25 cellular contexts compared by ENCODE assay signal in the genomic region with DNA sequence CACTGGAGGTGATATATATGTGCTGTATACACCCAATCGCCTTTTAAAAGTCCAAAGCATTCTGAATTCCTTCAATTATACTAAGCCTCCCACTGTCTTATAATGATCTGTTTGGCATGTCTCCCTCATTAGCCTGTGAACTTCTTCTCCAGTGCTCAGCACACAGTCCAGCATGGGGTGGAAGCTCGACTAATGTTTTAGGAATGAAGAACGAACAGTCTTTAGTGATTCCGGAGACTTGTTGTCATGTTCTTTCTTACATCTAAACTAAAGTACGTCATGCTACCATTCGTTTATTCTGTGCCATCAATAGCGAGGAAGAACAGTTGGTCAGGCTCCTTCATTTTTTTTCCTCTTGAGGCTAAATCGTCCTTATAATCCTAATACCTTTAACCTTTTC. TPM values are rescaled to one million over a fixed set of nuclear protein-coding genes. Genes with fewer than 3 reads are reported as not detected.
DNase-seq lines count a peak whose midpoint lies in the region; ATAC-seq, FAIRE-seq and TF ChIP-seq lines count a peak whose summit lies in the region.
"Had no signal": no experiment of that assay in that cellular context is flagged by ENCODE, and none has a peak within 500 bp of the region (broad histone marks: within the 10 kb centered on the region; RNA-seq: fewer than 3 reads in every experiment).

No MANE protein-coding gene starts in this region.

- BruUV-seq in IMR-90 (replicated peaks; lab: Mats Ljungman, UMichigan) = no TSS peak

- POLR2A ChIA-PET in A549 (lab: Yijun Ruan, JAX) = no interaction called here
- POLR2A ChIA-PET in IMR-90 (lab: Charles Lee; ENCODE audit: unreplicated experiment) = no interaction called here

- H3K9ac ChIP-seq in IMR-90 (ENCODE audit: low read depth, low read length) = no peak overlapping the region
- H3K9ac ChIP-seq: BLaER1 treated with 17β-estradiol and CSF1 and Interleukin-3, amounts not matched to agents 10 nM and 100 nM had no signal

- in situ Hi-C loops in IMR-90 (cut with MboI; ENCODE audit: low sequenced_read_pairs) (loop anchor here (25.0 kb wide), 2 partner anchors 492 to 692 kb away; no protein-coding TSS in a partner anchor), brain microvascular endothelial cell (cut with HindIII; ENCODE audit: low pct_ligation_motif_present, low sequenced_read_pairs) (loop anchor here (25.0 kb wide), 1 partner anchor 242 kb away; no protein-coding TSS in a partner anchor)

- H3K56ac ChIP-seq in IMR-90 (ENCODE audit: extremely low read depth, insufficient read depth, low read length) = no peak overlapping the region

- no peak overlapping the region for H4K5ac ChIP-seq in IMR-90 (ENCODE audit: low read depth, low read length)

- H3K4me2 ChIP-seq in A549 (peak overlapping the region; percentile 69; the same call in 1 of the 3 replicates), IMR-90 (ENCODE audit: low read depth, low read length) (no peak overlapping the region), hepatocyte (no peak overlapping the region)
- H3K4me2 ChIP-seq: BLaER1 treated with 17β-estradiol and CSF1 and Interleukin-3, amounts not matched to agents 10 nM and 100 nM had no signal

- no peaks in the 10 kb centered on the region for H3K36me3 ChIP-seq in IMR-90 (ENCODE audit: control insufficient read depth, insufficient read depth, low read length)
- H3K36me3 ChIP-seq in brain microvascular endothelial cell (replicated peaks) = no peaks in the 10 kb centered on the region
- H3K36me3 ChIP-seq in hepatocyte (replicated peaks; ENCODE audit: insufficient read depth, low read depth) = no peaks in the 10 kb centered on the region
- H3K36me3 ChIP-seq in sigmoid colon = no peaks in the 10 kb centered on the region
- H3K36me3 ChIP-seq: BLaER1 treated with 17β-estradiol and CSF1 and Interleukin-3, amounts not matched to agents 10 nM and 100 nM; stomach; transverse colon; WERI-Rb-1 had no signal

- CTCF ChIA-PET in A549 (lab: Yijun Ruan, JAX) (interaction anchor here (0.7 to 27.0 kb wide), 5 partner anchors 9 to 547 kb away, joined by 3 to 848 read pairs (median 4); no protein-coding TSS in a partner anchor), IMR-90 (lab: Yijun Ruan, JAX) (interaction anchor here (0.8 kb wide), 1 partner anchor 257 kb away, joined by 3 read pairs; no protein-coding TSS in a partner anchor)

- peak overlapping the region in 1 of 2 experiments; percentile 81; a peak in 1 of 4 replicates for H4K8ac ChIP-seq in IMR-90 (ENCODE audit: low read depth in 2 of 2, low read length in 2 of 2)

- peak overlapping the region in 1 of 2 experiments; percentile 19; a peak in 1 of 6 replicates for H3K27ac ChIP-seq in A549
- H3K27ac ChIP-seq in IMR-90 (ENCODE audit: insufficient read depth, low read length) = no peak overlapping the region
- H3K27ac ChIP-seq in brain microvascular endothelial cell = peak overlapping the region; percentile 20
- H3K27ac ChIP-seq in hepatocyte = peak overlapping the region; percentile 61
- no peak overlapping the region for H3K27ac ChIP-seq in sigmoid colon
- H3K27ac ChIP-seq: BLaER1 treated with 17β-estradiol and CSF1 and Interleukin-3, amounts not matched to agents 10 nM and 100 nM; stomach; transverse colon; WERI-Rb-1 had no signal

- TF ChIP-seq EP300 in A549 (IDR thresholded peaks at IDR 0.05) (no peak), sigmoid colon (IDR thresholded peaks at IDR 0.05) (no peak)

- no peak overlapping the region for H3K18ac ChIP-seq in IMR-90 (ENCODE audit: low read depth, low read length)

- no peak for TF ChIP-seq CTCF in A549 (IDR thresholded peaks at IDR 0.05)
- no peak for TF ChIP-seq CTCF in IMR-90 (conservative IDR thresholded peaks at IDR 0.05; ENCODE audit: low read depth, low read length)
- TF ChIP-seq CTCF in brain microvascular endothelial cell (IDR thresholded peaks at IDR 0.05; ENCODE audit: low read depth, low read length, missing control alignments) = no peak
- no peak for TF ChIP-seq CTCF in hepatocyte (IDR thresholded peaks at IDR 0.05; ENCODE audit: poor library complexity)
- no peak for TF ChIP-seq CTCF in sigmoid colon (IDR thresholded peaks at IDR 0.05)

- no peak overlapping the region for H3K14ac ChIP-seq in IMR-90 (replicated peaks; ENCODE audit: low read depth, low read length)

- no peak for TF ChIP-seq POLR2A in A549 (IDR thresholded peaks at IDR 0.05; ENCODE audit: low read length)
- no peak for TF ChIP-seq POLR2A in IMR-90 (IDR thresholded peaks at IDR 0.05; ENCODE audit: low read depth, low read length)
- TF ChIP-seq POLR2A in sigmoid colon (IDR thresholded peaks at IDR 0.05) = no peak

- no peak overlapping the region for H3K23ac ChIP-seq in IMR-90 (ENCODE audit: low read depth, low read length)

- peaks cover 7% of the 10 kb centered on the region for H3K9me1 ChIP-seq in IMR-90 (ENCODE audit: insufficient read depth, low read length)

- no peaks in the 10 kb centered on the region for H3K27me3 ChIP-seq in IMR-90 (ENCODE audit: control insufficient read depth, insufficient read depth, low read length)
- no peaks in the 10 kb centered on the region for H3K27me3 ChIP-seq in brain microvascular endothelial cell (replicated peaks)
- H3K27me3 ChIP-seq in hepatocyte = no peaks in the 10 kb centered on the region
- no peaks in the 10 kb centered on the region for H3K27me3 ChIP-seq in sigmoid colon
- H3K27me3 ChIP-seq: transverse colon had no signal

- peaks cover 0 to 4% of the 10 kb centered on the region in 2 experiments; a peak in 1 of 4 replicates for H3K79me1 ChIP-seq in IMR-90 (ENCODE audit: low read depth in 1 of 2, low read length in 2 of 2)

- no peak for DNase-seq in A549 (ENCODE audit: low read depth in 1 of 2, low spot score in 1 of 2)
- DNase-seq in IMR-90 = peak; percentile 78
- no peak for DNase-seq in brain microvascular endothelial cell
- no peak for DNase-seq in hepatocyte (ENCODE audit: low spot score)
- DNase-seq in foreskin melanocyte = no peak
- no peak for DNase-seq in NCI-H524 treated with DMSO at 0.1 percent for 48 hours (lab: John Stamatoyannopoulos, UW)
- DNase-seq in activated T-cell treated with anti-CD3 and anti-CD28 coated beads, Interleukin-2, amount 50 U/mL, for 1 hour = no peak
- DNase-seq in sigmoid colon = no peak
- DNase-seq: 8988T; activated CD8-positive, alpha-beta memory T cell treated with anti-CD3 and anti-CD28 coated beads, Interleukin-2, amount 50 U/mL, for 48 hours; activated effector memory CD4-positive, alpha-beta T cell treated with anti-CD3 and anti-CD28 coated beads, Interleukin-2, amount 50 U/mL, for 16 hours; activated naive CD8-positive, alpha-beta T cell treated with anti-CD3 and anti-CD28 coated beads, Interleukin-2, amount 50 U/mL, for 24 hours; caudate nucleus; H7; naive B cell; NCI-H1105; NCI-H2081; NCI-H510A; nucleus accumbens; stomach; T-helper 2 cell; transverse colon had no signal

- no peak overlapping the region for H3K4me3 ChIP-seq in A549
- no peak overlapping the region for H3K4me3 ChIP-seq in IMR-90 (ENCODE audit: insufficient read depth, low read depth, low read length)
- H3K4me3 ChIP-seq in brain microvascular endothelial cell (ENCODE audit: low read depth, low read length) = no peak overlapping the region
- H3K4me3 ChIP-seq in hepatocyte = no peak overlapping the region
- no peak overlapping the region for H3K4me3 ChIP-seq in sigmoid colon
- H3K4me3 ChIP-seq: BLaER1 treated with 17β-estradiol and CSF1 and Interleukin-3, amounts not matched to agents 10 nM and 100 nM; stomach; transverse colon had no signal

- H3K9me3 ChIP-seq in A549 (no peaks in the 10 kb centered on the region), IMR-90 (ENCODE audit: control insufficient read depth, insufficient read depth, low read length) (no peaks in the 10 kb centered on the region), hepatocyte (ENCODE audit: low read depth) (no peaks in the 10 kb centered on the region), sigmoid colon (no peaks in the 10 kb centered on the region)
- H3K9me3 ChIP-seq: BLaER1 treated with 17β-estradiol and CSF1 and Interleukin-3, amounts not matched to agents 10 nM and 100 nM; stomach; transverse colon had no signal

- H2BK5ac ChIP-seq in IMR-90 (ENCODE audit: low read depth, low read length, poor library complexity, severe bottlenecking) = peak overlapping the region; percentile 77

- H2AK5ac ChIP-seq in IMR-90 (ENCODE audit: low read depth, low read length) = no peak overlapping the region

- H3K4ac ChIP-seq in IMR-90 (ENCODE audit: low read depth, low read length) = peak overlapping the region; percentile 88; the same call in 1 of the 2 replicates

- intact Hi-C loops in IMR-90 (cut with micrococcal nuclease) = loop anchor here (1.0 kb wide), 1 partner anchor 63 kb away; no protein-coding TSS in a partner anchor
- intact Hi-C loops in sigmoid colon (cut with DNase I) = no loop called here

- peak overlapping the region; percentile 84; the same call in 1 of the 2 replicates for H2BK20ac ChIP-seq in IMR-90 (ENCODE audit: low read depth, low read length)

- H3K4me1 ChIP-seq in A549 (peaks cover 25% of the 10 kb centered on the region), IMR-90 (ENCODE audit: control insufficient read depth, insufficient read depth, low read length) (peaks cover 6% of the 10 kb centered on the region), hepatocyte (ENCODE audit: insufficient read depth) (no peaks in the 10 kb centered on the region), sigmoid colon (no peaks in the 10 kb centered on the region)
- H3K4me1 ChIP-seq: BLaER1 treated with 17β-estradiol and CSF1 and Interleukin-3, amounts not matched to agents 10 nM and 100 nM; stomach; transverse colon had no signal

- H3K79me2 ChIP-seq in hepatocyte = no peaks in the 10 kb centered on the region

- no peak for FAIRE-seq in A549 (lab: Jason Lieb, UNC)

- WGBS in A549 (ENCODE audit: missing lambda C conversion rate) = 81% methylated on average over 8 of the region's 8 CpGs
- WGBS in IMR-90 (ENCODE audit: extremely low coverage in 2 of 2, insufficient read length in 1 of 2), 2 experiments = 19% methylated on average over 3 of the region's 8 CpGs; no CpG with 5 or more reads in 1 of the 2 experiments
- WGBS in hepatocyte (ENCODE audit: low lambda C conversion rate, missing lambda C conversion rate) = 79% methylated on average over 8 of the region's 8 CpGs
- 84 to 91% methylated on average over 8 of the region's 8 CpGs for WGBS in sigmoid colon, 2 donors

- no peaks in the 10 kb centered on the region for H3K9me2 ChIP-seq in hepatocyte (replicated peaks; ENCODE audit: insufficient read depth)

- peak overlapping the region; percentile 39; the same call in 1 of the 2 replicates for H4K91ac ChIP-seq in IMR-90 (ENCODE audit: insufficient read depth, low read depth, low read length)

- dilution Hi-C loops in IMR-90 (cut with HindIII; ENCODE audit: low sequenced_read_pairs, unreplicated experiment) = no loop called here

- H2AK9ac ChIP-seq in IMR-90 (replicated peaks; ENCODE audit: low read depth, low read length, poor library complexity) = no peak overlapping the region

- H2BK15ac ChIP-seq in IMR-90 (ENCODE audit: low read depth, low read length) = 0 out of 3 replicates have a peak overlapping the region, but pooled peaks have one; percentile 23

- TF ChIP-seq RAD21 in A549 (conservative IDR thresholded peaks at IDR 0.05 in 1 of 2, IDR thresholded peaks at IDR 0.05 in 1 of 2) (no peak), IMR-90 (IDR thresholded peaks at IDR 0.05; ENCODE audit: low read length) (no peak)

- 0 out of 2 replicates have a peak overlapping the region, but pooled peaks have one; percentile 27 for H2BK120ac ChIP-seq in IMR-90 (ENCODE audit: low read depth, low read length)

- H2AFZ ChIP-seq in IMR-90 (replicated peaks; ENCODE audit: low read length, poor library complexity) (no peak overlapping the region), hepatocyte (no peak overlapping the region)

- no peaks in the 10 kb centered on the region for H4K20me1 ChIP-seq in IMR-90 (ENCODE audit: insufficient read depth, low read length)
- no peaks in the 10 kb centered on the region for H4K20me1 ChIP-seq in hepatocyte (ENCODE audit: insufficient read depth, poor library complexity, severe bottlenecking)

- ATAC-seq in A549 = no peak
- peak; percentile 38 for ATAC-seq in IMR-90 (ENCODE audit: low read depth)
- ATAC-seq: activated naive CD8-positive, alpha-beta T cell treated with anti-CD3 and anti-CD28 coated beads, Interleukin-2, amount 50 U/mL, for 24 hours had no signal

RNA-seq across cellular contexts. Expression of a gene that starts 45.2 kb away (rescaled TPM):
- polyA plus RNA-seq in A549 (2011; rRNA removed) = 0.04 and 0.12 TPM in 2 replicates
- 0.01 TPM in 2 replicates for polyA plus RNA-seq in A549 (2012; cell fraction: cytosol; rRNA removed)
- polyA plus RNA-seq in A549 (2012; cell fraction: nucleus; rRNA removed) = 0.02 and 0.06 TPM in 2 replicates
- polyA plus RNA-seq in A549 (2017; fragmentation: RNase III; extraction: RNeasy Plus Mini Kit Qiagen cat#74134 plus additional on column Dnase treatment) = 0.05 to 0.06 TPM (median 0.05 TPM) in 3 replicates
- polyA minus RNA-seq in A549 (2011; rRNA and poly(A)+ RNA removed) = 0.08 and 0.10 TPM in 2 replicates
- total RNA-seq in IMR-90 (2012; rRNA removed) = 0.56 and 0.90 TPM in 2 replicates
- 0.26 and 0.30 TPM in 2 replicates for polyA plus RNA-seq in IMR-90 (2012; rRNA removed)
- polyA plus RNA-seq in IMR-90 (2012; cell fraction: cytosol; rRNA removed) = 0.13 and 0.15 TPM in 2 replicates
- 0.29 and 0.42 TPM in 2 replicates for polyA plus RNA-seq in IMR-90 (2012; cell fraction: nucleus; rRNA removed; ENCODE audit: low replicate concordance)
- total RNA-seq in hepatocyte = 2.7 and 2.9 TPM in 2 replicates
- 0.65 and 1.3 TPM in 2 replicates for polyA plus RNA-seq in hepatocyte
- under 1 TPM in 2 of 4 donors, not detected in 2; under 0.01 to 0.28 TPM for total RNA-seq in sigmoid colon
- under 1 TPM in 1 of 3 donors, not detected in 2; 0.03 TPM for polyA plus RNA-seq in sigmoid colon
- total RNA-seq: dermis microvascular lymphatic vessel endothelial cell had no signal
- polyA plus RNA-seq: stomach had no signal

Comparison
In these comparisons a context has a peak if more than half of its experiments do, and no peak if none do; other contexts are left out.
1. H3K27ac ChIP-seq: peak in brain microvascular endothelial cell (single experiment) and hepatocyte (single experiment); none in IMR-90 (single experiment) and sigmoid colon (0 of 4).